ENCODE assay signal across 8 cellular contexts in the genomic region with DNA sequence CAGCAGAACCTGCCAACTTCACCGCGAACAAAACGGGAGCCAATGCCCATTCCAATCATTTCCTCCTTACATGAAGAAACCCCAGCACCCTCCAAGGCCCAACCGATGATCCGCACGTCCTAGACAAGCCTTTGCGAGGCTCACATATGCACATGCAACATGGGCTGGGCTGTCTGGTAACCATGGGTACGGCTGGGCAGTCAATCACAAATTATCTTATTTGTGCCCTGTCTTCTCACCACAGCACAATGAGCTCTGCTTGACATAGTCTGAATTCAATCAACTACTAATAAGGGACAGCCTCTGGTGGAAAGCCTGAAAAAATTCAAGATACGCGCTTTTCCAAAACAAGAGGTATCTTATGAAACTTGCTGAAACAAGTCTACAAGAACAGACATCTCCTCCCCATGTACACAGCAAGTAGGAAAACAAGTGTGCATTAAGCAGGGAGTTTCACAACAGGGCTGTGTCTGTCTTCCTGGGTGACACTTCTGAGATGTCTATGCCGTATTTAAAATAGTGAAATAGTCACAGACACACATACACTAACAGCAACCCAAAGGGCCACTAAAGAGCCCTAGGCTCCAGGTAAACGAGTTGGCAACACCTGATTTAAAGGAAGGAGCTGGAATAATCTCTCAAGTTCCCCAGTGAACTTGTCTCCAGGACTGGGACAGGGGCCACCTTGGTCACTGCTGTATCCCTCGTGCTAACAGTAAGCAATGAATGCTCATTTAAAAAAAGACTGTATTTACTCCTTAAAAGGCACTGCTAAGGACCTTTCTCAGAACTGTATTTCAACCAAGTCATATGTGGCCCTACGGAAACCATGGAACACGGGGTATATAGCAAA. TPM values are rescaled to one million over a fixed set of nuclear protein-coding genes. Genes with fewer than 3 reads are reported as not detected.
DNase-seq lines count a peak whose midpoint lies in the region; ATAC-seq and TF ChIP-seq lines count a peak whose summit lies in the region.

No MANE protein-coding gene starts in this region.

- peak overlapping the region; percentile 96 to 98 for H3K27ac ChIP-seq in ascending aorta
- peak overlapping the region; percentile 98 to 99 for H3K27ac ChIP-seq in testis

- intact Hi-C loops in ascending aorta (cut with DNase I) = loop anchor here (2.0 to 5.0 kb wide), 3 partner anchors 14 to 857 kb away; a partner anchor contains a TSS
- intact Hi-C loops in testis (cut with DNase I; ENCODE audit: low total_unique reads) = no loop called here

- 12 to 21% methylated on average over 15 of the region's 15 CpGs for WGBS in testis, 2 donors

- H3K36me3 ChIP-seq in MG63 (peaks cover 7% of the 10 kb centered on the region), ascending aorta (no peaks in the 10 kb centered on the region), testis (ENCODE audit: low read depth, missing control alignments) (no peaks in the 10 kb centered on the region)

- H3K4me3 ChIP-seq in MG63 (peak overlapping the region; percentile 88), ascending aorta (peak overlapping the region; percentile 79 to 97), testis (peak overlapping the region; percentile 99 to 100)

- DNase-seq in EH (ENCODE audit: low read depth) (peak; percentile 53), MG63 (peak; percentile 87), ascending aorta (ENCODE audit: low spot score in 2 of 2) (no peak), kidney glomerular epithelial cell (lab: John Stamatoyannopoulos, UW) (peak; percentile 11), testis (peak; percentile 42)
- no peak for DNase-seq in stimulated activated CD4-positive, alpha-beta T cell treated with anti-CD3 and anti-CD28 coated beads, Interleukin-1b, Interleukin-23, amount 100 ng/mL, for 48 hours

- H3K27me3 ChIP-seq in MG63 (no peaks in the 10 kb centered on the region), ascending aorta (no peaks in the 10 kb centered on the region), testis (no peaks in the 10 kb centered on the region)

- no peak for TF ChIP-seq POLR2A in testis (IDR thresholded peaks at IDR 0.05)

- TF ChIP-seq CTCF in ascending aorta (IDR thresholded peaks at IDR 0.05) (no peak), testis (IDR thresholded peaks at IDR 0.05) (no peak)

- ATAC-seq in HG03354 (IDR thresholded peaks at IDR 0.05; ENCODE audit: poor library complexity, severe bottlenecking, unreplicated experiment) (no peak), GM18502 (IDR thresholded peaks at IDR 0.05; ENCODE audit: poor library complexity, unreplicated experiment) (no peak)

- peaks cover 20 to 76% of the 10 kb centered on the region in 2 donors for H3K4me1 ChIP-seq in ascending aorta
- peaks cover 66% of the 10 kb centered on the region for H3K4me1 ChIP-seq in testis

- H3K9me3 ChIP-seq in MG63 (no peaks in the 10 kb centered on the region), ascending aorta (no peaks in the 10 kb centered on the region), testis (no peaks in the 10 kb centered on the region)

RNA-seq across cellular contexts. Expression of a gene that starts 1.5 kb away (rescaled TPM):
- 20.0 and 21.2 TPM in 2 replicates for total RNA-seq in MG63 (2014; rRNA removed; shearing (Covaris generic); ENCODE audit: low replicate concordance)
- total RNA-seq in ascending aorta = 42.4 TPM
- 10 to 100 TPM; 98.6 to 99.7 TPM for total RNA-seq in testis
- polyA plus RNA-seq in testis (ENCODE audit: insufficient read depth, low read depth, low replicate concordance) = 50.5 TPM

RNA-seq across cellular contexts. Expression of a gene that starts 13.2 kb away (rescaled TPM):
- total RNA-seq in MG63 (2014; rRNA removed; shearing (Covaris generic); ENCODE audit: low replicate concordance) = 36.6 and 42.1 TPM in 2 replicates
- total RNA-seq in ascending aorta = 9.2 TPM
- total RNA-seq in testis = 10 to 100 TPM; 41.9 to 42.6 TPM
- polyA plus RNA-seq in testis (ENCODE audit: insufficient read depth, low read depth, low replicate concordance) = 27.3 TPM

RNA-seq across cellular contexts. Expression of a gene that starts 27.7 kb away (rescaled TPM):
- total RNA-seq in MG63 (2014; rRNA removed; shearing (Covaris generic); ENCODE audit: low replicate concordance) = not detected in 2 replicates
- total RNA-seq in ascending aorta = 30.0 TPM
- 1 to 10 TPM; 2.9 to 3.2 TPM for total RNA-seq in testis
- 2.1 TPM for polyA plus RNA-seq in testis (ENCODE audit: insufficient read depth, low read depth, low replicate concordance)

Comparison
In these comparisons a context has a peak if more than half of its experiments do, and no peak if none do; other contexts are left out.
1. DNase-seq: peak in EH (single experiment), MG63 (single experiment), kidney glomerular epithelial cell (single experiment) and testis (single experiment); none in ascending aorta (0 of 2) and stimulated activated CD4-positive, alpha-beta T cell treated with anti-CD3 and anti-CD28 coated beads, Interleukin-1b, Interleukin-23, amount 100 ng/mL, for 48 hours (single experiment).
2. Peak in every context shown above with its lines, with median percentiles within 50 percentile points of each other: H3K4me3 ChIP-seq.